ENCODE assay signal across 16 cellular contexts in the genomic region with DNA sequence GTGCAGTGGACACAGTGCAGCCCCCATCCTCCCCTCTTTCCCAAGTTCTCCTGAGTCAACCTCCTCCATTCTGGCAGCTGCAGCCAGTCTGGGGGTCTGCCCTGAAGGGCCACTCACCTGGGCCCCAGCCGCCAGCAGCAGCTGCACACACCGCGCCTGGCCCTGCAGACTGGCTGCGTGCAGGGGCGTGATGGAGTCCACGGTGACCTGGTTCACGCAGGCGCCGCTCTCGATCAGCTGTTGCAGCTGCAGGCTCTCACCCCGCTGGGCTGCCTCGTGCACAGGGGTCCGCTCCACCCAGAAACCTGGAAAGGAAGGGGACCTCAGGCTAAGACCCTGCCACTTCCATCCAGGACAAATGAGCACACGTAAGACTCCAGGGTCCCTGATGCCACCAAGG. TPM values are rescaled to one million over a fixed set of nuclear protein-coding genes. Genes with fewer than 3 reads are reported as not detected.
DNase-seq lines count a peak whose midpoint lies in the region; ATAC-seq and TF ChIP-seq lines count a peak whose summit lies in the region.
"Had no signal": no experiment of that assay in that cellular context is flagged by ENCODE, and none has a peak within 500 bp of the region (broad histone marks: within the 10 kb centered on the region; RNA-seq: fewer than 3 reads in every experiment).

No MANE protein-coding gene starts in this region.

- H3K27me3 Mint-ChIP-seq in activated T-helper 17 cell treated with anti-CD3 and anti-CD28 coated beads, Interleukin-2, amount 50 U/mL, for 72 hours: no peaks in the 10 kb centered on the region
- H3K27me3 Mint-ChIP-seq in activated T-cell treated with anti-CD3 and anti-CD28 coated beads, Interleukin-2, amount 50 U/mL, for 72 hours (ENCODE audit: low read depth): no peaks in the 10 kb centered on the region

- H3K23ac ChIP-seq in mesenchymal stem cell (ENCODE audit: low read length in 2 of 2): no peak overlapping the region

- TF ChIP-seq POLR2A in stomach (IDR thresholded peaks at IDR 0.05): no peak

- H2AFZ ChIP-seq in mesenchymal stem cell (ENCODE audit: low read depth, low read length): no peak overlapping the region

- H3K36me3 ChIP-seq in mesenchymal stem cell (ENCODE audit: control insufficient read depth in 1 of 2, insufficient read depth in 2 of 2, low read depth in 1 of 2, low read length in 2 of 2) (peaks cover 23 to 34% of the 10 kb centered on the region in 2 experiments), stomach (peaks cover 20 to 44% (median 35%) of the 10 kb centered on the region in 4 donors)

- H3K27me3 ChIP-seq in mesenchymal stem cell (ENCODE audit: control insufficient read depth in 1 of 2, insufficient read depth in 1 of 2, low read length in 2 of 2): no peaks in the 10 kb centered on the region
- H3K27me3 ChIP-seq in stomach: no peaks in the 10 kb centered on the region

- no peaks in the 10 kb centered on the region for H3K9me3 Mint-ChIP-seq in activated T-helper 17 cell treated with anti-CD3 and anti-CD28 coated beads, Interleukin-2, amount 50 U/mL, for 72 hours
- no peaks in the 10 kb centered on the region for H3K9me3 Mint-ChIP-seq in activated T-cell treated with anti-CD3 and anti-CD28 coated beads, Interleukin-2, amount 50 U/mL, for 72 hours

- no peak overlapping the region for H3K27ac Mint-ChIP-seq in activated T-helper 17 cell treated with anti-CD3 and anti-CD28 coated beads, Interleukin-2, amount 50 U/mL, for 72 hours
- no peak overlapping the region for H3K27ac Mint-ChIP-seq in activated T-cell treated with anti-CD3 and anti-CD28 coated beads, Interleukin-2, amount 50 U/mL, for 72 hours

- DNase-seq in mesenchymal stem cell (no peak), stomach (no peak), NCI-H2081 (lab: John Stamatoyannopoulos, UW) (no peak)
- DNase-seq in activated T-cell treated with anti-CD3 and anti-CD28 coated beads, Interleukin-2, amount 50 U/mL, for 72 hours: no peak
- DNase-seq: COR-L47, DMS153, KBM-7, NCI-H1092 treated with DMSO at 0.1 percent for 48 hours, NCI-H1694, PC-3 had no signal

- no peak overlapping the region for H4K91ac ChIP-seq in mesenchymal stem cell (ENCODE audit: low read length)

- H3K4me1 ChIP-seq in mesenchymal stem cell (ENCODE audit: control insufficient read depth, insufficient read depth, low read depth, low read length) (peaks cover 4% of the 10 kb centered on the region), stomach (peaks cover 8 to 41% (median 21%) of the 10 kb centered on the region in 4 donors)
- H3K4me1 ChIP-seq: A549 had no signal

- H3K4me3 ChIP-seq in mesenchymal stem cell (ENCODE audit: insufficient read depth in 1 of 2, low read depth in 1 of 2, low read length in 2 of 2) (peak overlapping the region in 1 of 2 experiments; percentile 15), stomach (no peak overlapping the region)
- H3K4me3 ChIP-seq: A549 had no signal

- no peak overlapping the region for H3K4me3 Mint-ChIP-seq in activated T-helper 17 cell treated with anti-CD3 and anti-CD28 coated beads, Interleukin-2, amount 50 U/mL, for 72 hours
- no peak overlapping the region for H3K4me3 Mint-ChIP-seq in activated T-cell treated with anti-CD3 and anti-CD28 coated beads, Interleukin-2, amount 50 U/mL, for 72 hours
- H3K4me3 Mint-ChIP-seq: CD14-positive monocyte had no signal

- no peak overlapping the region for H2BK15ac ChIP-seq in mesenchymal stem cell (ENCODE audit: low read depth, poor library complexity, severe bottlenecking)

- no peaks in the 10 kb centered on the region for H3K9me3 ChIP-seq in mesenchymal stem cell (ENCODE audit: control insufficient read depth, low read length)
- no peaks in the 10 kb centered on the region for H3K9me3 ChIP-seq in stomach
- H3K9me3 ChIP-seq: A549 had no signal

- H3K9ac ChIP-seq in mesenchymal stem cell (ENCODE audit: low read length): peak overlapping the region; percentile 40

- intact Hi-C loops in stomach (cut with DNase I; ENCODE audit: low total_unique reads): no loop called here

- 97% methylated on average over 14 of the region's 14 CpGs for WGBS in mesenchymal stem cell
- 95 to 99% (median 96%) methylated on average over 14 of the region's 14 CpGs for WGBS in stomach, 5 donors

- H2BK120ac ChIP-seq in mesenchymal stem cell (ENCODE audit: low read depth, low read length): no peak overlapping the region

- no peak overlapping the region for H3K18ac ChIP-seq in mesenchymal stem cell (ENCODE audit: low read depth in 1 of 2, low read length in 2 of 2)

- no peak overlapping the region for H3K4ac ChIP-seq in mesenchymal stem cell (ENCODE audit: low read depth in 1 of 2, low read length in 2 of 2)

- no peak overlapping the region for H2BK5ac ChIP-seq in mesenchymal stem cell (ENCODE audit: low read depth, low read length, poor library complexity, severe bottlenecking)

- no peak overlapping the region for H3K4me2 ChIP-seq in mesenchymal stem cell (ENCODE audit: low read length, poor library complexity, severe bottlenecking)
- H3K4me2 ChIP-seq: A549 had no signal

- peak overlapping the region; percentile 88 for H3K27ac ChIP-seq in C4-2B
- H3K27ac ChIP-seq in VCaP: peak overlapping the region; percentile 15; the same call in 1 of the 2 replicates
- no peak overlapping the region for H3K27ac ChIP-seq in mesenchymal stem cell (ENCODE audit: low read length, poor library complexity, severe bottlenecking)
- H3K27ac ChIP-seq in stomach: peak overlapping the region in 3 of 5 donors; percentile 38 to 54 (median 48)
- H3K27ac ChIP-seq: A549, HL-60 had no signal

- no peak overlapping the region for H2AK5ac ChIP-seq in mesenchymal stem cell (ENCODE audit: low read length, severe bottlenecking)

- peaks cover 9% of the 10 kb centered on the region for H3K79me1 ChIP-seq in mesenchymal stem cell (replicated peaks; ENCODE audit: low read length, poor library complexity, severe bottlenecking)

- no peak for TF ChIP-seq CTCF in C4-2B (conservative IDR thresholded peaks at IDR 0.05)
- TF ChIP-seq CTCF in VCaP (conservative IDR thresholded peaks at IDR 0.05): no peak
- TF ChIP-seq CTCF in stomach (IDR thresholded peaks at IDR 0.05): no peak

- TF ChIP-seq EP300 in stomach (IDR thresholded peaks at IDR 0.05): no peak

- peaks cover 21% of the 10 kb centered on the region for H3K36me3 Mint-ChIP-seq in activated T-helper 17 cell treated with anti-CD3 and anti-CD28 coated beads, Interleukin-2, amount 50 U/mL, for 72 hours (ENCODE audit: low read depth)
- no peaks in the 10 kb centered on the region for H3K36me3 Mint-ChIP-seq in activated T-cell treated with anti-CD3 and anti-CD28 coated beads, Interleukin-2, amount 50 U/mL, for 72 hours (ENCODE audit: insufficient read depth in 2 of 2)

- peaks cover 21% of the 10 kb centered on the region for H3K4me1 Mint-ChIP-seq in activated T-helper 17 cell treated with anti-CD3 and anti-CD28 coated beads, Interleukin-2, amount 50 U/mL, for 72 hours
- H3K4me1 Mint-ChIP-seq in activated T-cell treated with anti-CD3 and anti-CD28 coated beads, Interleukin-2, amount 50 U/mL, for 72 hours (ENCODE audit: low read depth): peaks cover 40% of the 10 kb centered on the region
- H3K4me1 Mint-ChIP-seq: CD14-positive monocyte had no signal

- no peak overlapping the region for H3K14ac ChIP-seq in mesenchymal stem cell (ENCODE audit: low read length in 2 of 2)

- ATAC-seq in activated T-helper 17 cell treated with anti-CD3 and anti-CD28 coated beads, Interleukin-2, amount 50 U/mL, for 72 hours (replicated peaks): no peak
- ATAC-seq in activated T-cell treated with anti-CD3 and anti-CD28 coated beads, Interleukin-2, amount 50 U/mL, for 72 hours (replicated peaks in 1 of 2): no peak
- ATAC-seq: A549, PC-3 had no signal

- no peak overlapping the region for H2BK12ac ChIP-seq in mesenchymal stem cell (ENCODE audit: low read length in 2 of 2)

- H4K8ac ChIP-seq in mesenchymal stem cell (ENCODE audit: low read length): peak overlapping the region; percentile 9

RNA-seq across cellular contexts. Expression of a gene that starts 13.6 kb away (rescaled TPM):
- 5.1 TPM for polyA plus RNA-seq in mesenchymal stem cell (2013, experiment 1 of 2)
- 5.1 TPM for polyA plus RNA-seq in mesenchymal stem cell (2013, experiment 2 of 2)
- 10 to 100 TPM in 4 of 5 donors, under 1 TPM in 1; 0.89 to 15.6 (median 14.1) TPM for total RNA-seq in stomach
- 10 to 100 TPM; 21.2 to 27.5 (median 25.1) TPM for polyA plus RNA-seq in stomach
- 1 to 10 TPM; 3.5 to 6.8 TPM for total RNA-seq in activated T-helper 17 cell treated with anti-CD3 and anti-CD28 coated beads, Interleukin-2, amount 50 U/mL, for 72 hours
- 1 to 10 TPM; 7.0 to 7.8 TPM for total RNA-seq in activated T-cell treated with anti-CD3 and anti-CD28 coated beads, Interleukin-2, amount 50 U/mL, for 72 hours

RNA-seq across cellular contexts. Expression of a gene that starts 31.9 kb away (rescaled TPM):
- 14.7 TPM for polyA plus RNA-seq in mesenchymal stem cell (2013, experiment 1 of 2)
- 15.4 TPM for polyA plus RNA-seq in mesenchymal stem cell (2013, experiment 2 of 2)
- 100 to 1,000 TPM in 2 of 5 donors, 10 to 100 TPM in 3; 14.5 to 362 (median 88.4) TPM for total RNA-seq in stomach
- polyA plus RNA-seq in stomach: 1 to 10 TPM; 6.0 to 8.2 (median 6.0) TPM
- 10 to 100 TPM; 48.9 to 51.6 TPM for total RNA-seq in activated T-helper 17 cell treated with anti-CD3 and anti-CD28 coated beads, Interleukin-2, amount 50 U/mL, for 72 hours
- 10 to 100 TPM; 40.5 to 47.7 TPM for total RNA-seq in activated T-cell treated with anti-CD3 and anti-CD28 coated beads, Interleukin-2, amount 50 U/mL, for 72 hours
